ENCODE assay signal across 15 cellular contexts in genomic region chr11:9774591-9775392, GRCh38.
DNase-seq lines count a peak whose midpoint lies in the region; ATAC-seq and TF ChIP-seq lines count a peak whose summit lies in the region.
"Had no signal": no experiment of that assay in that cellular context is flagged by ENCODE, and none has a peak within 500 bp of the region (broad histone marks: within the 10 kb centered on the region; RNA-seq: fewer than 3 reads in every experiment).

No MANE protein-coding gene starts in this region.

- peak overlapping the region; percentile 18 for H3K27ac ChIP-seq in angular gyrus (ENCODE audit: low read depth, low read length)
- no peak overlapping the region for H3K27ac ChIP-seq in foreskin keratinocyte
- no peak overlapping the region for H3K27ac ChIP-seq in Peyer's patch
- H3K27ac ChIP-seq: left lung had no signal

- no peak overlapping the region for H3K4me3 ChIP-seq in Peyer's patch
- H3K4me3 ChIP-seq: left lung had no signal

- POLR2A ChIA-PET in T-cell (lab: Charles Lee) = no interaction called here

- TF ChIP-seq CTCF in foreskin keratinocyte (conservative IDR thresholded peaks at IDR 0.05) = no peak
- no peak for TF ChIP-seq CTCF in Peyer's patch (IDR thresholded peaks at IDR 0.05)

- TF ChIP-seq POLR2A in Peyer's patch (IDR thresholded peaks at IDR 0.05) = no peak

- H3K9me3 ChIP-seq in Peyer's patch = no peaks in the 10 kb centered on the region
- H3K9me3 ChIP-seq: left lung had no signal

- H3K36me3 Mint-ChIP-seq in T-cell = peaks cover 18% of the 10 kb centered on the region

- DNase-seq in GM04504 (ENCODE audit: low read depth) (peak; percentile 90), foreskin keratinocyte (peak in 1 of 2 donors; percentile 45), sciatic nerve (ENCODE audit: low spot score) (no peak), Peyer's patch (no peak), T-cell (no peak), SIG-M5 treated with dmso at 0.1 percent for 504 hours (lab: John Stamatoyannopoulos, UW; ENCODE audit: unreplicated experiment) (no peak), mucosa of gallbladder (ENCODE audit: low spot score) (no peak)
- DNase-seq: activated CD4-positive, CD25-positive, alpha-beta regulatory T cell; activated effector memory CD4-positive, alpha-beta T cell treated with Interleukin-2 at 50 U/mL for 16 hours; DMS 273 treated with DMSO at 0.1 percent for 48 hours; left lung; NCI-H146; small intestine; stimulated activated CD8-positive, alpha-beta memory T cell treated with anti-CD3 and anti-CD28 coated beads, Interleukin-4, amount 100 ng/mL, for 48 hours had no signal

- no peaks in the 10 kb centered on the region for H3K27me3 Mint-ChIP-seq in T-cell

- intact Hi-C loops in sciatic nerve (cut with DNase I) = no loop called here

- no peaks in the 10 kb centered on the region for H3K9me3 Mint-ChIP-seq in T-cell

- no peak overlapping the region for H3K27ac Mint-ChIP-seq in T-cell

- CTCF ChIA-PET in T-cell (lab: Charles Lee) = no interaction called here

- H3K4me1 Mint-ChIP-seq in T-cell = no peaks in the 10 kb centered on the region

- H3K27me3 ChIP-seq in foreskin keratinocyte (no peaks in the 10 kb centered on the region), Peyer's patch (no peaks in the 10 kb centered on the region)
- H3K27me3 ChIP-seq: left lung had no signal

- ATAC-seq in foreskin keratinocyte = peak; percentile 58
- ATAC-seq in sciatic nerve = peak; percentile 48
- no peak for ATAC-seq in T-cell (replicated peaks in 1 of 4)
- ATAC-seq: left lung had no signal

- H3K4me3 Mint-ChIP-seq in T-cell = no peak overlapping the region

- H3K36me3 ChIP-seq in Peyer's patch = peaks cover 0 to 8% (median 0%) of the 10 kb centered on the region in 3 donors

- H3K4me1 ChIP-seq in foreskin keratinocyte (peaks cover 12% of the 10 kb centered on the region), Peyer's patch (no peaks in the 10 kb centered on the region)
- H3K4me1 ChIP-seq: left lung had no signal

Comparison
In these comparisons a context has a peak if more than half of its experiments do, and no peak if none do; other contexts are left out.
1. ATAC-seq: peak in foreskin keratinocyte (single experiment) and sciatic nerve (single experiment); none in T-cell (0 of 4).